Comparison of ENCODE assay signal across 21 cellular contexts in the genomic region with DNA sequence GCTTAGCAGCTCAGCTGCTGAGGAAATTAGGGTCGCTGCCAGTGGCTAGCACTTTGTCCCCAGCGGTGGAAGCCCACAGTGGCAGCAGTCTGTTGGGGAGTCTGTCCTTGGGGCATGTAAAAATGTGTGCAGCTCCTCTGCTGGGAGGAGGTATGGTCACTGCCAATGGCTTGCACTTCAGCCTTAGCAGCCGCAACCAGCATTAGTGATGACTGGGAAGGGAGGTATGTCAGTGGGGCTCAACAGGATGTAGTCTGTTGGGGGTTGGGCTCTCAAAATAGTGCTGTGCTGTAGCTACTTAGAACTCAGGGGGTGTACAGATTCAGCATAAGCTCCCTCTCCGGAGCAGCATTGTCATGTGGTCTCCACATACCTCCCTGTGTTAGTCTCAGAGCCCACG.
DNase-seq lines count a peak whose midpoint lies in the region; ATAC-seq and TF ChIP-seq lines count a peak whose summit lies in the region.
"Had no signal": no experiment of that assay in that cellular context is flagged by ENCODE, and none has a peak within 500 bp of the region (broad histone marks: within the 10 kb centered on the region; RNA-seq: fewer than 3 reads in every experiment).

No MANE protein-coding gene starts in this region.

- H2AFZ ChIP-seq in IMR-90 (replicated peaks; ENCODE audit: low read length, poor library complexity): peak overlapping the region; percentile 29

- CTCF ChIA-PET in IMR-90 (lab: Yijun Ruan, JAX): no interaction called here

- no peak for TF ChIP-seq POLR2A in IMR-90 (IDR thresholded peaks at IDR 0.05; ENCODE audit: low read depth, low read length)

- H3K18ac ChIP-seq in IMR-90 (ENCODE audit: low read depth, low read length): peak overlapping the region; percentile 71; the same call in 1 of the 2 replicates

- H3K9me1 ChIP-seq in IMR-90 (ENCODE audit: insufficient read depth, low read length): peaks cover 19% of the 10 kb centered on the region

- no peak overlapping the region for H2BK20ac ChIP-seq in IMR-90 (ENCODE audit: low read depth, low read length)

- peak overlapping the region; percentile 59; the same call in 1 of the 2 replicates for H3K23ac ChIP-seq in IMR-90 (ENCODE audit: low read depth, low read length)

- no TSS peak for BruUV-seq in IMR-90 (replicated peaks; lab: Mats Ljungman, UMichigan)

- H3K9me3 ChIP-seq in IMR-90 (ENCODE audit: control insufficient read depth, insufficient read depth, low read length): peaks cover 11% of the 10 kb centered on the region

- peak overlapping the region; percentile 68 for H2AK9ac ChIP-seq in IMR-90 (replicated peaks; ENCODE audit: low read depth, low read length, poor library complexity)

- 92% methylated on average over 2 of the region's 5 CpGs; no CpG with 5 or more reads in 1 of the 2 experiments for WGBS in IMR-90 (ENCODE audit: extremely low coverage in 2 of 2, insufficient read length in 1 of 2), 2 experiments

- no peak overlapping the region for H3K4me3 ChIP-seq in IMR-90 (ENCODE audit: insufficient read depth, low read depth, low read length)
- H3K4me3 ChIP-seq: A549 had no signal

- no peak overlapping the region; a peak in 1 of 4 replicates for H4K8ac ChIP-seq in IMR-90 (ENCODE audit: low read depth in 2 of 2, low read length in 2 of 2)

- peak overlapping the region; percentile 44 for H2BK120ac ChIP-seq in IMR-90 (ENCODE audit: low read depth, low read length)

- TF ChIP-seq CTCF in IMR-90 (conservative IDR thresholded peaks at IDR 0.05; ENCODE audit: low read depth, low read length): no peak
- no peak for TF ChIP-seq CTCF in chondrocyte (IDR thresholded peaks at IDR 0.05)

- intact Hi-C loops in IMR-90 (cut with micrococcal nuclease): no loop called here

- H3K4me1 Mint-ChIP-seq in chondrocyte (ENCODE audit: low read depth): peaks cover 3% of the 10 kb centered on the region

- peak overlapping the region; percentile 39 for H3K4ac ChIP-seq in IMR-90 (ENCODE audit: low read depth, low read length)

- H3K36me3 Mint-ChIP-seq in chondrocyte (ENCODE audit: low read depth): peaks cover 49% of the 10 kb centered on the region

- peak overlapping the region; percentile 38 for H3K27ac Mint-ChIP-seq in chondrocyte (ENCODE audit: unreplicated experiment)

- H2BK5ac ChIP-seq in IMR-90 (ENCODE audit: low read depth, low read length, poor library complexity, severe bottlenecking): peak overlapping the region; percentile 32

- no peak overlapping the region for H3K27ac ChIP-seq in IMR-90 (ENCODE audit: insufficient read depth, low read length)
- H3K27ac ChIP-seq: A549 had no signal

- POLR2A ChIA-PET in IMR-90 (lab: Charles Lee; ENCODE audit: unreplicated experiment): no interaction called here

- H3K27me3 Mint-ChIP-seq in chondrocyte (ENCODE audit: low read depth): no peaks in the 10 kb centered on the region
- H3K27me3 Mint-ChIP-seq: CD4-positive, CD25-positive, alpha-beta regulatory T cell had no signal

- DNase-seq in EH (ENCODE audit: low read depth): peak; percentile 71
- peak; percentile 59 for DNase-seq in IMR-90
- DNase-seq in chondrocyte (ENCODE audit: low spot score): no peak
- peak; percentile 74 for DNase-seq in mesenteric fat pad (ENCODE audit: low spot score)
- DNase-seq in cerebellar cortex (ENCODE audit: low spot score): no peak
- DNase-seq in germinal center (ENCODE audit: low spot score): no peak
- DNase-seq: AML-193, DMS79, KBM-7, NCI-H1092 treated with DMSO at 0.1 percent for 48 hours, NCI-H187, NCI-H446, NCI-H748 treated with DMSO at 0.1 percent for 48 hours, Right ventricle myocardium superior had no signal

- H3K9me3 Mint-ChIP-seq in chondrocyte (ENCODE audit: low read depth): peaks cover 39% of the 10 kb centered on the region

- H3K36me3 ChIP-seq in IMR-90 (ENCODE audit: control insufficient read depth, insufficient read depth, low read length): peaks cover 32% of the 10 kb centered on the region

- H3K9ac ChIP-seq in IMR-90 (ENCODE audit: low read depth, low read length): no peak overlapping the region

- H3K4me2 ChIP-seq in IMR-90 (ENCODE audit: low read depth, low read length): no peak overlapping the region
- H3K4me2 ChIP-seq: A549 had no signal

- in situ Hi-C loops in IMR-90 (cut with MboI; ENCODE audit: low sequenced_read_pairs): loop anchor here (10.0 kb wide), 1 partner anchor 764 kb away; no protein-coding TSS in a partner anchor

- H2BK15ac ChIP-seq in IMR-90 (ENCODE audit: low read depth, low read length): no peak overlapping the region; the same call in 2 of the 3 replicates

- peaks cover 35 to 58% of the 10 kb centered on the region in 2 experiments for H3K79me1 ChIP-seq in IMR-90 (ENCODE audit: low read depth in 1 of 2, low read length in 2 of 2)

- TF ChIP-seq RAD21 in IMR-90 (IDR thresholded peaks at IDR 0.05; ENCODE audit: low read length): no peak

- peaks cover 18% of the 10 kb centered on the region for H4K20me1 ChIP-seq in IMR-90 (ENCODE audit: insufficient read depth, low read length)

- H4K5ac ChIP-seq in IMR-90 (ENCODE audit: low read depth, low read length): no peak overlapping the region

- no peak overlapping the region; the same call in 1 of the 2 replicates for H4K91ac ChIP-seq in IMR-90 (ENCODE audit: insufficient read depth, low read depth, low read length)

- peak overlapping the region; percentile 82 for H3K14ac ChIP-seq in IMR-90 (replicated peaks; ENCODE audit: low read depth, low read length)

- ATAC-seq in IMR-90 (ENCODE audit: low read depth): peak; percentile 57
- no peak for ATAC-seq in HG02981 (IDR thresholded peaks at IDR 0.05; ENCODE audit: unreplicated experiment)
- no peak for ATAC-seq in GM19023 (IDR thresholded peaks at IDR 0.05; ENCODE audit: unreplicated experiment)
- ATAC-seq: A549, HCT116, Panc1, SK-N-SH treated with all-trans-retinoic acid at 6 μM for 48 hours had no signal

- no peak overlapping the region for H3K56ac ChIP-seq in IMR-90 (ENCODE audit: extremely low read depth, insufficient read depth, low read length)

- peaks cover 9% of the 10 kb centered on the region for H3K4me1 ChIP-seq in IMR-90 (ENCODE audit: control insufficient read depth, insufficient read depth, low read length)
- H3K4me1 ChIP-seq: A549 had no signal

- H3K4me3 Mint-ChIP-seq in chondrocyte (ENCODE audit: unreplicated experiment): no peak overlapping the region
- H3K4me3 Mint-ChIP-seq: CD4-positive, CD25-positive, alpha-beta regulatory T cell had no signal

- H3K27me3 ChIP-seq in IMR-90 (ENCODE audit: control insufficient read depth, insufficient read depth, low read length): no peaks in the 10 kb centered on the region

- 0 out of 2 replicates have a peak overlapping the region, but pooled peaks have one; percentile 24 for H2AK5ac ChIP-seq in IMR-90 (ENCODE audit: low read depth, low read length)

- dilution Hi-C loops in IMR-90 (cut with HindIII; ENCODE audit: low sequenced_read_pairs, unreplicated experiment): no loop called here

TF ChIP-seq in IMR-90, 13 proteins besides CTCF, POLR2A, EP300 and RAD21:
- TF ChIP-seq RCOR1 (IDR thresholded peaks at IDR 0.05; ENCODE audit: insufficient replicate concordance, low read length): no peak
- no peak for TF ChIP-seq FOS (IDR thresholded peaks at IDR 0.05; ENCODE audit: low read depth, low read length)
- no peak for TF ChIP-seq MAZ (IDR thresholded peaks at IDR 0.05; ENCODE audit: borderline replicate concordance, low read depth, low read length)
- no peak for TF ChIP-seq MXI1 (IDR thresholded peaks at IDR 0.05; ENCODE audit: borderline replicate concordance, low read depth, low read length)
- TF ChIP-seq, protein P1, sequence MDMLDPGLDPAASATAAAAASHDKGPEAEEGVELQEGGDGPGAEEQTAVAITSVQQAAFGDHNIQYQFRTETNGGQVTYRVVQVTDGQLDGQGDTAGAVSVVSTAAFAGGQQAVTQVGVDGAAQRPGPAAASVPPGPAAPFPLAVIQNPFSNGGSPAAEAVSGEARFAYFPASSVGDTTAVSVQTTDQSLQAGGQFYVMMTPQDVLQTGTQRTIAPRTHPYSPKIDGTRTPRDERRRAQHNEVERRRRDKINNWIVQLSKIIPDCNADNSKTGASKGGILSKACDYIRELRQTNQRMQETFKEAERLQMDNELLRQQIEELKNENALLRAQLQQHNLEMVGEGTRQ (IDR thresholded peaks at IDR 0.05; ENCODE audit: low read depth, low read length): no peak
- no peak for TF ChIP-seq CEBPB (IDR thresholded peaks at IDR 0.05; ENCODE audit: low read depth, low read length)
- TF ChIP-seq MAFK (IDR thresholded peaks at IDR 0.05; ENCODE audit: low read depth, low read length): no peak
- no peak for TF ChIP-seq BHLHE40 (IDR thresholded peaks at IDR 0.05; ENCODE audit: low read depth, low read length)
- no peak for TF ChIP-seq CHD1 (IDR thresholded peaks at IDR 0.05; ENCODE audit: low read depth, low read length)
- TF ChIP-seq SMC3 (IDR thresholded peaks at IDR 0.05; ENCODE audit: low read depth, low read length): no peak
- TF ChIP-seq NFE2L2 (IDR thresholded peaks at IDR 0.05; ENCODE audit: low read depth, low read length): no peak
- TF ChIP-seq, protein P2, sequence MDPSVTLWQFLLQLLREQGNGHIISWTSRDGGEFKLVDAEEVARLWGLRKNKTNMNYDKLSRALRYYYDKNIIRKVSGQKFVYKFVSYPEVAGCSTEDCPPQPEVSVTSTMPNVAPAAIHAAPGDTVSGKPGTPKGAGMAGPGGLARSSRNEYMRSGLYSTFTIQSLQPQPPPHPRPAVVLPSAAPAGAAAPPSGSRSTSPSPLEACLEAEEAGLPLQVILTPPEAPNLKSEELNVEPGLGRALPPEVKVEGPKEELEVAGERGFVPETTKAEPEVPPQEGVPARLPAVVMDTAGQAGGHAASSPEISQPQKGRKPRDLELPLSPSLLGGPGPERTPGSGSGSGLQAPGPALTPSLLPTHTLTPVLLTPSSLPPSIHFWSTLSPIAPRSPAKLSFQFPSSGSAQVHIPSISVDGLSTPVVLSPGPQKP (IDR thresholded peaks at IDR 0.05; ENCODE audit: borderline replicate concordance, low read depth, low read length): no peak
- no peak for TF ChIP-seq RFX5 (IDR thresholded peaks at IDR 0.05; ENCODE audit: low read depth, low read length)
TF ChIP-seq in IMR-90: peak in this region for 0.

Comparison
In these comparisons a context has a peak if more than half of its experiments do, and no peak if none do; other contexts are left out.
1. DNase-seq: peak in EH (single experiment), IMR-90 (single experiment) and mesenteric fat pad (single experiment); none in chondrocyte (single experiment), cerebellar cortex (single experiment) and germinal center (single experiment).